ENCODE assay signal across 1 cellular context in genomic region chr7:100366411-100367250, GRCh38.
TF ChIP-seq lines count a peak whose summit lies in the region.

No MANE protein-coding gene starts in this region.

TF ChIP-seq in HepG2, 621 proteins besides CTCF, POLR2A, EP300 and RAD21:
- TF ChIP-seq ZNF562 (CRISPR knock-in tag; IDR thresholded peaks at IDR 0.05; ENCODE audit: borderline replicate concordance) (no peak), POLR2G (IDR thresholded peaks at IDR 0.05; ENCODE audit: low read depth, low read length) (peak; percentile 39; the same call in 1 of the 2 replicates), HNRNPK (IDR thresholded peaks at IDR 0.05; ENCODE audit: low read depth, low read length, poor library complexity, severe bottlenecking) (no peak), AGO2 (optimal IDR thresholded peaks at IDR 0.05; ENCODE audit: low read depth, low read length) (peak; percentile 93), RBM22 (optimal IDR thresholded peaks at IDR 0.05; ENCODE audit: low read length) (peak; percentile 70)
- TF ChIP-seq, protein P1, sequence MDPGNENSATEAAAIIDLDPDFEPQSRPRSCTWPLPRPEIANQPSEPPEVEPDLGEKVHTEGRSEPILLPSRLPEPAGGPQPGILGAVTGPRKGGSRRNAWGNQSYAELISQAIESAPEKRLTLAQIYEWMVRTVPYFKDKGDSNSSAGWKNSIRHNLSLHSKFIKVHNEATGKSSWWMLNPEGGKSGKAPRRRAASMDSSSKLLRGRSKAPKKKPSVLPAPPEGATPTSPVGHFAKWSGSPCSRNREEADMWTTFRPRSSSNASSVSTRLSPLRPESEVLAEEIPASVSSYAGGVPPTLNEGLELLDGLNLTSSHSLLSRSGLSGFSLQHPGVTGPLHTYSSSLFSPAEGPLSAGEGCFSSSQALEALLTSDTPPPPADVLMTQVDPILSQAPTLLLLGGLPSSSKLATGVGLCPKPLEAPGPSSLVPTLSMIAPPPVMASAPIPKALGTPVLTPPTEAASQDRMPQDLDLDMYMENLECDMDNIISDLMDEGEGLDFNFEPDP (CRISPR knock-in tag; conservative IDR thresholded peaks at IDR 0.05), result 0 out of 2 replicates have a peak, but pooled peaks have one; percentile 26
- TF ChIP-seq, protein P2, sequence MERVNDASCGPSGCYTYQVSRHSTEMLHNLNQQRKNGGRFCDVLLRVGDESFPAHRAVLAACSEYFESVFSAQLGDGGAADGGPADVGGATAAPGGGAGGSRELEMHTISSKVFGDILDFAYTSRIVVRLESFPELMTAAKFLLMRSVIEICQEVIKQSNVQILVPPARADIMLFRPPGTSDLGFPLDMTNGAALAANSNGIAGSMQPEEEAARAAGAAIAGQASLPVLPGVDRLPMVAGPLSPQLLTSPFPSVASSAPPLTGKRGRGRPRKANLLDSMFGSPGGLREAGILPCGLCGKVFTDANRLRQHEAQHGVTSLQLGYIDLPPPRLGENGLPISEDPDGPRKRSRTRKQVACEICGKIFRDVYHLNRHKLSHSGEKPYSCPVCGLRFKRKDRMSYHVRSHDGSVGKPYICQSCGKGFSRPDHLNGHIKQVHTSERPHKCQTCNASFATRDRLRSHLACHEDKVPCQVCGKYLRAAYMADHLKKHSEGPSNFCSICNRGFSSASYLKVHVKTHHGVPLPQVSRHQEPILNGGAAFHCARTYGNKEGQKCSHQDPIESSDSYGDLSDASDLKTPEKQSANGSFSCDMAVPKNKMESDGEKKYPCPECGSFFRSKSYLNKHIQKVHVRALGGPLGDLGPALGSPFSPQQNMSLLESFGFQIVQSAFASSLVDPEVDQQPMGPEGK (CRISPR knock-in tag; IDR thresholded peaks at IDR 0.05), result no peak
